In the genomic region with DNA sequence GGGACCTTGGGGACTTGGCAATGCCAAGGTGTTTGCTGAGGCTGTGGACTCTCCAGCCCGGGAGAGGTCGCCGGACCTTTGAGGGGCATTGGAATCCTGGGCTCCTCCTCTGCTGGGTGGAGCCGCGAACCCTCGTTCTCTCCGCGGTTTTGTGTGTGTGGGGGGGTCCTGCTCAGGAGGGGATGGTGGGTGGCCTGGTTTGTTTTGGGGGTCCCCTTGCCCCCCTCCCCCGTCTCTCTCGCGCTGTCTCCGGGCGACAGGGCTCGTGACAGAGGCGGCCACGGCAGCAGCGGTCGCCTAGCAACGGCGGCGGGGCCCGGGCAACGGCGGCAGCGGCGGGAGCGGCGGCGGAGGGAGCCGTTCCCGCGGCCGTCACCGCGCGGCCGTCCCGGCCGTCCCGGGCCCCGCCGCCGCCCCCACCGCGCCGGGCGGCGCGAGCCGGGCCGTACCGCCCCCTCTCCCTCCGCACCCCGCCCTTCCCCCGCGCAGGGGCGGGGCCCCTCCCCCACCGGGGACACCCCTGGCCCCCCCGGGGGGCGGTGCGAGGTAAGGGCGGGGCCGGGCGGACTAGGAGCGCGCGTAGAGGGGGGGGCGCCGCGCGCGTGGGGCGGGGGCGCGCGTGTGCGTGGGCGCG, we compare ENCODE assay signal across 8 cellular contexts. TPM values are rescaled to one million over a fixed set of nuclear protein-coding genes. Genes with fewer than 3 reads are reported as not detected.
A peak's percentile ranks its signal among the peaks of the same experiment; 100 is the strongest.
DNase-seq lines count a peak whose midpoint lies in the region; ATAC-seq and TF ChIP-seq lines count a peak whose summit lies in the region.

No MANE protein-coding gene starts in this region.

- peaks cover 85% of the 10 kb centered on the region for H3K4me1 Mint-ChIP-seq in activated T-cell treated with anti-CD3 and anti-CD28 coated beads, Interleukin-2, amount 50 U/mL, for 72 hours (ENCODE audit: low read depth)
- peaks cover 90% of the 10 kb centered on the region for H3K4me1 Mint-ChIP-seq in nephron progenitor cell

- peak in 1 of 2 donors; percentile 14 for ATAC-seq in activated T-cell treated with anti-CD3 and anti-CD28 coated beads, Interleukin-2, amount 50 U/mL, for 72 hours (replicated peaks in 1 of 2)
- no peak for ATAC-seq in upper lobe of left lung (ENCODE audit: low FRiP score in 2 of 2)
- ATAC-seq in GM21723 (IDR thresholded peaks at IDR 0.05; ENCODE audit: unreplicated experiment), result no peak

- DNase-seq in ELR (ENCODE audit: low read depth) (peak; percentile 50), MV-4-11 (lab: John Stamatoyannopoulos, UW) (peak; percentile 23), fibroblast of mammary gland (ENCODE audit: low read depth) (no peak), nephron progenitor cell (peak; percentile 77), upper lobe of left lung (peak; percentile 69 to 93), superior temporal gyrus (ENCODE audit: extremely low spot score) (no peak)
- DNase-seq in activated T-cell treated with anti-CD3 and anti-CD28 coated beads, Interleukin-2, amount 50 U/mL, for 72 hours, result peak; percentile 70 to 71

- peak overlapping the region; percentile 49 for H3K27ac Mint-ChIP-seq in activated T-cell treated with anti-CD3 and anti-CD28 coated beads, Interleukin-2, amount 50 U/mL, for 72 hours
- H3K27ac Mint-ChIP-seq in nephron progenitor cell, result peak overlapping the region; percentile 86

- peak overlapping the region; percentile 55 to 97 (median 94) for H3K27ac ChIP-seq in upper lobe of left lung

- TF ChIP-seq POLR2A in upper lobe of left lung (IDR thresholded peaks at IDR 0.05), result no peak

- TF ChIP-seq EP300 in upper lobe of left lung (IDR thresholded peaks at IDR 0.05), result no peak

- peak overlapping the region; percentile 94 to 96 for H3K4me3 Mint-ChIP-seq in activated T-cell treated with anti-CD3 and anti-CD28 coated beads, Interleukin-2, amount 50 U/mL, for 72 hours
- H3K4me3 Mint-ChIP-seq in nephron progenitor cell, result peak overlapping the region; percentile 90

- no peak for TF ChIP-seq CTCF in fibroblast of mammary gland (conservative IDR thresholded peaks at IDR 0.05; ENCODE audit: control insufficient read depth, insufficient read depth, low read depth, low read length)
- TF ChIP-seq CTCF in nephron progenitor cell (IDR thresholded peaks at IDR 0.05), result no peak
- no peak for TF ChIP-seq CTCF in upper lobe of left lung (IDR thresholded peaks at IDR 0.05)

- H3K4me3 ChIP-seq in fibroblast of mammary gland (ENCODE audit: control insufficient read depth, low read depth, low read length) (peak overlapping the region; percentile 57), upper lobe of left lung (peak overlapping the region; percentile 36 to 69 (median 60))

- H3K36me3 Mint-ChIP-seq in activated T-cell treated with anti-CD3 and anti-CD28 coated beads, Interleukin-2, amount 50 U/mL, for 72 hours (ENCODE audit: insufficient read depth in 2 of 2), result peaks cover 12% of the 10 kb centered on the region in 2 donors
- H3K36me3 Mint-ChIP-seq in nephron progenitor cell (ENCODE audit: low read depth), result peaks cover 16% of the 10 kb centered on the region

- H3K27me3 ChIP-seq in upper lobe of left lung, result no peaks in the 10 kb centered on the region

- H3K4me1 ChIP-seq in upper lobe of left lung, result peaks cover 44 to 70% (median 62%) of the 10 kb centered on the region in 4 donors

- no peaks in the 10 kb centered on the region for H3K27me3 Mint-ChIP-seq in activated T-cell treated with anti-CD3 and anti-CD28 coated beads, Interleukin-2, amount 50 U/mL, for 72 hours (ENCODE audit: low read depth)
- H3K27me3 Mint-ChIP-seq in nephron progenitor cell (ENCODE audit: low read depth, poor library complexity), result no peaks in the 10 kb centered on the region

- WGBS in upper lobe of left lung, 2 donors, result 0% methylated on average over 10 of the region's 79 CpGs; no CpG with 5 or more reads in 1 of the 2 donors

- H3K9me3 Mint-ChIP-seq in activated T-cell treated with anti-CD3 and anti-CD28 coated beads, Interleukin-2, amount 50 U/mL, for 72 hours, result no peaks in the 10 kb centered on the region
- H3K9me3 Mint-ChIP-seq in nephron progenitor cell, result no peaks in the 10 kb centered on the region

- no peaks in the 10 kb centered on the region for H3K9me3 ChIP-seq in upper lobe of left lung

- H3K36me3 ChIP-seq in upper lobe of left lung, result no peaks in the 10 kb centered on the region

RNA-seq across cellular contexts. Expression of a gene that starts 7.8 kb away (rescaled TPM):
- 10 to 100 TPM; 86.9 to 91.5 TPM for total RNA-seq in activated T-cell treated with anti-CD3 and anti-CD28 coated beads, Interleukin-2, amount 50 U/mL, for 72 hours
- total RNA-seq in upper lobe of left lung, result 10 to 100 TPM in 5 of 6 donors, 1 to 10 TPM in 1; 8.2 to 57.6 (median 19.5) TPM

RNA-seq across cellular contexts. Expression of a gene that starts 9.8 kb away (rescaled TPM):
- total RNA-seq in activated T-cell treated with anti-CD3 and anti-CD28 coated beads, Interleukin-2, amount 50 U/mL, for 72 hours, result 100 to 1,000 TPM; 212 to 222 TPM
- 100 to 1,000 TPM in 4 of 6 donors, 10 to 100 TPM in 2; 53.4 to 171 (median 112) TPM for total RNA-seq in upper lobe of left lung

RNA-seq across cellular contexts. Expression of a gene that starts 16.9 kb away (rescaled TPM):
- total RNA-seq in activated T-cell treated with anti-CD3 and anti-CD28 coated beads, Interleukin-2, amount 50 U/mL, for 72 hours, result 10 to 100 TPM; 65.2 to 77.3 TPM
- 100 to 1,000 TPM in 1 of 6 donors, 10 to 100 TPM in 5; 61.7 to 150 (median 65.5) TPM for total RNA-seq in upper lobe of left lung

RNA-seq across cellular contexts. Expression of a gene that starts 26.7 kb away (rescaled TPM):
- 10 to 100 TPM; 10.2 to 13.6 TPM for total RNA-seq in activated T-cell treated with anti-CD3 and anti-CD28 coated beads, Interleukin-2, amount 50 U/mL, for 72 hours
- total RNA-seq in upper lobe of left lung, result 1 to 10 TPM; 3.2 to 8.7 (median 6.1) TPM

RNA-seq across cellular contexts. Expression of a gene that starts 36.1 kb away (rescaled TPM):
- 10 to 100 TPM; 91.7 to 96.3 TPM for total RNA-seq in activated T-cell treated with anti-CD3 and anti-CD28 coated beads, Interleukin-2, amount 50 U/mL, for 72 hours
- 10 to 100 TPM in 1 of 6 donors, 1 to 10 TPM in 5; 1.2 to 11.8 (median 4.4) TPM for total RNA-seq in upper lobe of left lung

Comparison
In these comparisons a context has a peak if more than half of its experiments do, and no peak if none do; other contexts are left out.
1. DNase-seq: peak in ELR (single experiment), MV-4-11 (single experiment), activated T-cell treated with anti-CD3 and anti-CD28 coated beads, Interleukin-2, amount 50 U/mL, for 72 hours (2 of 2), nephron progenitor cell (single experiment) and upper lobe of left lung (2 of 2); none in fibroblast of mammary gland (single experiment) and superior temporal gyrus (single experiment).